Comparison of ENCODE assay signal across 6 cellular contexts in the genomic region with DNA sequence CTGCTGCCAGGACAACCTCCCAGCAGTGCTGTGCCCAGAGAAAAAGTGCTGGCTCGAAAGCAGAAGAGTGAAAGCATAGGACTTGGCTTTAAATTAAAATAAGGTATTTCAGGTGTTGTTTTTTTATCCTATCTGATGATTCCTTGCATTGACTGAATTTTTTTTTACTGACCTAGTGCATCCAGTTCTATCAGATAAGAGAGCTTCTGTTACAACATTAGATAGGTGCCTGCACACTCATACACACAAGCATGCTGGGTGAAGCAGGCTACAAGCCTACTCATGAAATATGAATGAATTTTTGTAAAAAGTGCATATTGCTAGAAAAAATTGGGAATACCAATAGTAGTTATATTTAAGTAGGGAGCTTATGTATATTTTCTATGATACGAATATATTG. TPM values are rescaled to one million over a fixed set of nuclear protein-coding genes. Genes with fewer than 3 reads are reported as not detected.
"Had no signal": no experiment of that assay in that cellular context is flagged by ENCODE, and none has a peak within 500 bp of the region (broad histone marks: within the 10 kb centered on the region; RNA-seq: fewer than 3 reads in every experiment).

No MANE protein-coding gene starts in this region.

- H3K27ac Mint-ChIP-seq: H9, IgD-negative memory B cell had no signal

- H3K4me3 ChIP-seq: GM23248 had no signal

- H3K9me3 Mint-ChIP-seq: H9, IgD-negative memory B cell had no signal

- H3K27me3 Mint-ChIP-seq: IgD-negative memory B cell had no signal

- ATAC-seq: HepG2 had no signal

- H3K27ac ChIP-seq: GM23248, HL-60 had no signal

- DNase-seq: GM23248, H9, HCEC 1CT had no signal

- H3K36me3 Mint-ChIP-seq: IgD-negative memory B cell had no signal

- H3K9ac ChIP-seq: GM23248 had no signal

- H2AFZ ChIP-seq: GM23248 had no signal

- H3K4me3 Mint-ChIP-seq: H9, IgD-negative memory B cell had no signal

RNA-seq across cellular contexts. Expression of a gene that starts 28.5 kb away (rescaled TPM):
- total RNA-seq: HepG2 had no signal
- polyA plus RNA-seq: HepG2, IgD-negative memory B cell had no signal
